Comparison of ENCODE assay signal across 13 cellular contexts in the genomic region with DNA sequence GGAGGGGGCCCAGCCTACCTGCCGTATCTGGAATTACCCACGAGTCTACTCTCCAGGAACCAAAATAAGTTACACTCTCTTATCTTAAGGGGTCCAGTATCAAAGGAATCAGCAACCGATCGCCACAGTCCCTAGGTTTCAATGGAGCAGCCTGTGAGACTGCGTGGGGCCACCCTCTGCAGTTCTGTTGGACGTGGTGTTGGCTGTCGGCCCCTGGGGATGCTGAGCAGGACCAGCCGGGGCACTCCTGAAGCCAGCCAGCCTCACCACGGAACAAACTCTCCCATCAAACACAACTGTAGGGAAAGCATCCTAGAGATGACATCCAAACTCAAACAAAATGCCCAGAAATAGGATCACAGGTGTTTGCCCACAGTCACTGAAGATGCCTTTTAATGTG. TPM values are rescaled to one million over a fixed set of nuclear protein-coding genes. Genes with fewer than 3 reads are reported as not detected.
A peak's percentile ranks its signal among the peaks of the same experiment; 100 is the strongest.
DNase-seq lines count a peak whose midpoint lies in the region; ATAC-seq, FAIRE-seq and TF ChIP-seq lines count a peak whose summit lies in the region.
"Had no signal": no experiment of that assay in that cellular context is flagged by ENCODE, and none has a peak within 500 bp of the region (broad histone marks: within the 10 kb centered on the region; RNA-seq: fewer than 3 reads in every experiment).

No MANE protein-coding gene starts in this region.

- H3K9me2 ChIP-seq in GM23338 (ENCODE audit: insufficient read depth), result no peaks in the 10 kb centered on the region

- intact Hi-C loops in HepG2 (cut with micrococcal nuclease; ENCODE audit: unreplicated experiment), result no loop called here

- no peak for TF ChIP-seq POLR2A in HepG2 (IDR thresholded peaks at IDR 0.05; ENCODE audit: insufficient read depth in 1 of 2, low read depth in 2 of 2, low read length in 2 of 2)

- no peak for TF ChIP-seq RAD21 in HepG2 (CRISPR knock-in tag; IDR thresholded peaks at IDR 0.05)

- BruUV-seq in HepG2 (replicated peaks; lab: Mats Ljungman, UMichigan), result no TSS peak

- H3F3A ChIP-seq in GM23338 (replicated peaks; ENCODE audit: low read depth), result no peaks in the 10 kb centered on the region

- no peaks in the 10 kb centered on the region for H3K27me3 ChIP-seq in GM23338 (ENCODE audit: insufficient read depth)
- no peaks in the 10 kb centered on the region for H3K27me3 ChIP-seq in HepG2 (ENCODE audit: control insufficient read depth in 1 of 2, insufficient read depth in 2 of 2, low read length in 2 of 2)

- no peaks in the 10 kb centered on the region for H3K36me3 Mint-ChIP-seq in GM23338 (ENCODE audit: low read depth)
- no peaks in the 10 kb centered on the region for H3K36me3 Mint-ChIP-seq in stimulated activated memory B cell treated with anti-CD40 and anti-IgM and Interleukin-4, amounts not matched to agents 10 μg/mL and 1 μg/mL and 100 μg/mL, for 72 hours

- H3K9ac ChIP-seq in HepG2 (ENCODE audit: insufficient read depth, low read depth, low read length), result no peak overlapping the region; the same call in 1 of the 2 replicates

- H3K4me2 ChIP-seq in GM23338, result no peak overlapping the region
- peak overlapping the region; percentile 90 for H3K4me2 ChIP-seq in HepG2 (ENCODE audit: low read depth, low read length)

- peaks cover 3% of the 10 kb centered on the region for H3K27me3 Mint-ChIP-seq in GM23338 (ENCODE audit: insufficient read depth, low read depth, poor library complexity)
- H3K27me3 Mint-ChIP-seq in stimulated activated memory B cell treated with anti-CD40 and anti-IgM and Interleukin-4, amounts not matched to agents 10 μg/mL and 1 μg/mL and 100 μg/mL, for 72 hours, result no peaks in the 10 kb centered on the region

- H4K20me1 ChIP-seq in GM23338 (replicated peaks; ENCODE audit: insufficient read depth) (no peaks in the 10 kb centered on the region), HepG2 (ENCODE audit: insufficient read depth, low read length) (no peaks in the 10 kb centered on the region)

- no peak for DNase-seq in GM23338 (ENCODE audit: low spot score)
- DNase-seq in coronary artery (ENCODE audit: low spot score), result no peak
- DNase-seq in HepG2 (ENCODE audit: low spot score), result no peak
- DNase-seq in mesenteric fat pad (ENCODE audit: low spot score), result no peak
- DNase-seq in NCI-H446 (lab: John Stamatoyannopoulos, UW), result no peak
- no peak for DNase-seq in epidermal melanocyte (ENCODE audit: insufficient read length, low spot score)
- no peak for DNase-seq in urothelium cell line (ENCODE audit: low spot score)
- DNase-seq: activated CD4-positive, alpha-beta T cell treated with anti-CD3 and anti-CD28 coated beads, Interleukin-2, amount 50 U/mL, for 48 hours; nephron progenitor cell; OCI-M1; stimulated activated CD4-positive, alpha-beta T cell treated with anti-CD3 and anti-CD28 coated beads, Interleukin-12 subunit alpha, Interleukin-12 subunit beta, amount 100 ng/mL, for 4 hours had no signal

- in situ Hi-C loops in HepG2 (cut with HindIII; ENCODE audit: extremely low pct_ligation_motif_present, low pct_unique_long_range_greater_than_20kb), result loop anchor here (5.0 kb wide), 1 partner anchor 51 kb away; no protein-coding TSS in a partner anchor

- TF ChIP-seq EP300 in HepG2 (IDR thresholded peaks at IDR 0.05; ENCODE audit: low read depth in 2 of 2, low read length in 2 of 2), result no peak
- no peak for TF ChIP-seq EP300 in HepG2 (CRISPR knock-in tag; IDR thresholded peaks at IDR 0.05; ENCODE audit: borderline replicate concordance)

- H3K79me2 ChIP-seq in GM23338 (replicated peaks; ENCODE audit: insufficient read depth), result no peaks in the 10 kb centered on the region
- H3K79me2 ChIP-seq in HepG2 (ENCODE audit: insufficient read depth, low read length), result no peaks in the 10 kb centered on the region

- no peak overlapping the region for H2AFZ ChIP-seq in GM23338
- H2AFZ ChIP-seq in HepG2 (ENCODE audit: low read length), result no peak overlapping the region

- H3K27ac Mint-ChIP-seq in GM23338, result no peak overlapping the region
- no peak overlapping the region for H3K27ac Mint-ChIP-seq in stimulated activated memory B cell treated with anti-CD40 and anti-IgM and Interleukin-4, amounts not matched to agents 10 μg/mL and 1 μg/mL and 100 μg/mL, for 72 hours
- H3K27ac Mint-ChIP-seq: nephron progenitor cell; T-helper 2 cell treated with Interferon-gamma antibody and Interleukin-4, amounts not matched to agents 5 μg/mL and 100 μg/mL, for 36 hours had no signal

- TF ChIP-seq CTCF in GM23338 (conservative IDR thresholded peaks at IDR 0.05; ENCODE audit: low read depth in 2 of 2) (no peak), coronary artery (IDR thresholded peaks at IDR 0.05) (no peak), HepG2 (CRISPR knock-in tag; IDR thresholded peaks at IDR 0.05) (no peak)

- H3K27ac ChIP-seq in GM23338 (ENCODE audit: low read depth) (no peak overlapping the region), coronary artery (peak overlapping the region; percentile 43 to 77), HepG2 (ENCODE audit: extremely low read length, insufficient read depth, low read length) (no peak overlapping the region)

- peak; percentile 35; the same call in 2 of the 3 replicates for ATAC-seq in GM23338
- ATAC-seq in HepG2, result no peak
- ATAC-seq in stimulated activated memory B cell treated with anti-CD40 and anti-IgM and Interleukin-4, amounts not matched to agents 10 μg/mL and 1 μg/mL and 100 μg/mL, for 72 hours, result peak; percentile 27

- no peaks in the 10 kb centered on the region for H3K4me1 ChIP-seq in GM23338 (ENCODE audit: insufficient read depth)
- peaks cover 42% of the 10 kb centered on the region for H3K4me1 ChIP-seq in HepG2 (ENCODE audit: insufficient read depth, low read length)

- 91% methylated on average over 9 of the region's 9 CpGs for WGBS in HepG2 (ENCODE audit: low lambda C conversion rate)

- H3K9me3 Mint-ChIP-seq in GM23338, result no peaks in the 10 kb centered on the region
- no peaks in the 10 kb centered on the region for H3K9me3 Mint-ChIP-seq in stimulated activated memory B cell treated with anti-CD40 and anti-IgM and Interleukin-4, amounts not matched to agents 10 μg/mL and 1 μg/mL and 100 μg/mL, for 72 hours
- H3K9me3 Mint-ChIP-seq: nephron progenitor cell; T-helper 2 cell treated with Interferon-gamma antibody and Interleukin-4, amounts not matched to agents 5 μg/mL and 100 μg/mL, for 36 hours had no signal

- no peak overlapping the region for H3K4me3 Mint-ChIP-seq in GM23338
- H3K4me3 Mint-ChIP-seq in stimulated activated memory B cell treated with anti-CD40 and anti-IgM and Interleukin-4, amounts not matched to agents 10 μg/mL and 1 μg/mL and 100 μg/mL, for 72 hours, result no peak overlapping the region
- H3K4me3 Mint-ChIP-seq: nephron progenitor cell; T-helper 2 cell treated with Interferon-gamma antibody and Interleukin-4, amounts not matched to agents 5 μg/mL and 100 μg/mL, for 36 hours had no signal

- no peaks in the 10 kb centered on the region for H3K36me3 ChIP-seq in GM23338 (ENCODE audit: insufficient read depth)
- H3K36me3 ChIP-seq in HepG2 (replicated peaks in 1 of 2; ENCODE audit: control insufficient read depth in 1 of 2, insufficient read depth in 2 of 2, low read length in 2 of 2), result no peaks in the 10 kb centered on the region

- H3K4me3 ChIP-seq in GM23338 (no peak overlapping the region), coronary artery (peak overlapping the region; percentile 51), HepG2 (replicated peaks in 1 of 3; ENCODE audit: insufficient read depth in 1 of 3, low read depth in 2 of 3, low read length in 3 of 3) (peak overlapping the region in 1 of 3 experiments; percentile 67; a peak in 1 of 6 replicates)

- CTCF ChIA-PET in HepG2 (lab: Yijun Ruan, JAX; ENCODE audit: low intra/inter-chr PET ratio, low total read pairs), result no interaction called here

- POLR2A ChIA-PET in HepG2 (lab: Yijun Ruan, JAX), result interaction anchor here (0.6 to 2.3 kb wide), 7 partner anchors 15 to 157 kb away, joined by 3 to 9 read pairs (median 8); no protein-coding TSS in a partner anchor

- H3K4me1 Mint-ChIP-seq in GM23338, result peaks cover 6% of the 10 kb centered on the region
- no peaks in the 10 kb centered on the region for H3K4me1 Mint-ChIP-seq in stimulated activated memory B cell treated with anti-CD40 and anti-IgM and Interleukin-4, amounts not matched to agents 10 μg/mL and 1 μg/mL and 100 μg/mL, for 72 hours

- FAIRE-seq in HepG2 (lab: Jason Lieb, UNC), result no peak
- FAIRE-seq in urothelium cell line (lab: Jason Lieb, UNC), result no peak

- no peaks in the 10 kb centered on the region for H3K9me3 ChIP-seq in HepG2 (ENCODE audit: low read length)

TF ChIP-seq in GM23338, 12 proteins besides CTCF, POLR2A, EP300 and RAD21 (continues in another document):
- no peak for TF ChIP-seq CREB1 (CRISPR knock-in tag; IDR thresholded peaks at IDR 0.05; ENCODE audit: low read depth)
- no peak for TF ChIP-seq EZH2phosphoT487 (IDR thresholded peaks at IDR 0.05; ENCODE audit: unreplicated experiment)

TF ChIP-seq in HepG2, 621 proteins besides CTCF, POLR2A, EP300 and RAD21 (continues in another document):
- no peak for TF ChIP-seq MAF1 (CRISPR knock-in tag; IDR thresholded peaks at IDR 0.05; ENCODE audit: borderline replicate concordance)
- TF ChIP-seq ZNF768 (CRISPR knock-in tag; IDR thresholded peaks at IDR 0.05), result no peak

RNA-seq across cellular contexts. Expression of gene ABLIM1, which starts 25.5 kb away (rescaled TPM):
- total RNA-seq in GM23338 (2014; rRNA removed; shearing (Covaris generic)), result 45.1 and 46.6 TPM in 2 replicates
- polyA plus RNA-seq in GM23338 (2016; fragmentation: Nextera tagmentation; extraction: Ambion mirVana) (18.5 and 21.9 TPM in 2 replicates), HepG2 (2011; rRNA removed) (68.6 and 92.7 TPM in 2 replicates)
- total RNA-seq in HepG2 (2016; rRNA removed; fragmentation: Illumina TruSeq; extraction: Trizol) (59.4 and 98.7 TPM in 2 replicates), mesenteric fat pad (103 TPM)
- 9.8 and 11.3 TPM in 2 replicates for total RNA-seq in HepG2 (2016; cell fraction: cytosol; rRNA removed; fragmentation: Illumina TruSeq; extraction: Trizol; ENCODE audit: low read depth)
- total RNA-seq in HepG2 (2016; cell fraction: insoluble cytoplasmic fraction; rRNA removed; fragmentation: Illumina TruSeq; extraction: Trizol), result 58.9 and 89.3 TPM in 2 replicates
- total RNA-seq in HepG2 (2016; cell fraction: membrane; rRNA removed; fragmentation: Illumina TruSeq; extraction: Trizol), result 46.0 and 48.9 TPM in 2 replicates
- 51.3 and 54.7 TPM in 2 replicates for total RNA-seq in HepG2 (2016; cell fraction: nucleus; rRNA removed; fragmentation: Illumina TruSeq; extraction: Trizol)
- 71.2 and 78.6 TPM in 2 replicates for polyA plus RNA-seq in HepG2 (2011; cell fraction: cytosol; rRNA removed)
- polyA plus RNA-seq in HepG2 (2011; cell fraction: nucleus; rRNA removed), result 66.0 and 78.5 TPM in 2 replicates
- 35.3 and 56.8 TPM in 2 replicates for polyA plus RNA-seq in HepG2 (2012)
- polyA plus RNA-seq in HepG2 (2016; cell fraction: cytosol; fragmentation: Illumina TruSeq; extraction: Trizol; ENCODE audit: low read depth), result 4.3 and 5.3 TPM in 2 replicates
- 63.3 and 64.1 TPM in 2 replicates for polyA plus RNA-seq in HepG2 (2016; cell fraction: insoluble cytoplasmic fraction; fragmentation: Illumina TruSeq; extraction: Trizol; ENCODE audit: low read depth)
- 17.7 and 19.0 TPM in 2 replicates for polyA plus RNA-seq in HepG2 (2016; cell fraction: membrane; fragmentation: Illumina TruSeq; extraction: Trizol; ENCODE audit: low read depth)
- polyA plus RNA-seq in HepG2 (2016; cell fraction: nucleus; fragmentation: Illumina TruSeq; extraction: Trizol; ENCODE audit: insufficient read depth, low read depth), result 43.5 and 44.5 TPM in 2 replicates
- polyA minus RNA-seq in HepG2 (2011; rRNA and poly(A)+ RNA removed; ENCODE audit: low replicate concordance), result 156 and 220 TPM in 2 replicates
- 57.6 and 88.5 TPM in 2 replicates for polyA minus RNA-seq in HepG2 (2011; cell fraction: cytosol; rRNA and poly(A)+ RNA removed)
- 98.6 and 111 TPM in 2 replicates for polyA minus RNA-seq in HepG2 (2011; cell fraction: nucleus; rRNA and poly(A)+ RNA removed)

Comparison
In these comparisons a context has a peak if more than half of its experiments do, and no peak if none do; other contexts are left out.
1. H3K27ac ChIP-seq: peak in coronary artery (2 of 2); none in GM23338 (single experiment) and HepG2 (single experiment).